ENCODE assay signal across 17 cellular contexts in genomic region chr1:195933816-195934215, GRCh38.
"Had no signal": no experiment of that assay in that cellular context is flagged by ENCODE, and none has a peak within 500 bp of the region (broad histone marks: within the 10 kb centered on the region; RNA-seq: fewer than 3 reads in every experiment).

No MANE protein-coding gene starts in this region.

- H3K4me3 ChIP-seq: MG63, SJSA1 had no signal

- DNase-seq: IMR-90, Karpas-422, KG1, MG63, NCI-H1092, NCI-H1436 treated with DMSO at 0.1 percent for 48 hours, NCI-H1694, NCI-H187 treated with DMSO at 0.1 percent for 48 hours, NCI-H2029 treated with DMSO at 0.1 percent for 48 hours, NCI-H2227 treated with DMSO at 0.1 percent for 48 hours, NCI-H524, NCI-H526 treated with DMSO at 0.1 percent for 48 hours, Right ventricle myocardium superior, RPMI8226, SIG-M5, T-helper 2 cell had no signal

- H3K4me1 ChIP-seq: SJSA1 had no signal

- H3K27ac ChIP-seq: SJSA1 had no signal

- H3K9me3 ChIP-seq: MG63, SJSA1 had no signal

- H3K27me3 ChIP-seq: MG63, SJSA1 had no signal

- H3K36me3 ChIP-seq: MG63, SJSA1 had no signal
